Comparison of ENCODE assay signal across 14 cellular contexts in genomic region chr1:204670152-204670927, GRCh38. TPM values are rescaled to one million over a fixed set of nuclear protein-coding genes. Genes with fewer than 3 reads are reported as not detected.
DNase-seq lines count a peak whose midpoint lies in the region; ATAC-seq and TF ChIP-seq lines count a peak whose summit lies in the region.
"Had no signal": no experiment of that assay in that cellular context is flagged by ENCODE, and none has a peak within 500 bp of the region (broad histone marks: within the 10 kb centered on the region; RNA-seq: fewer than 3 reads in every experiment).

No MANE protein-coding gene starts in this region.

- no peak overlapping the region for H3K4ac ChIP-seq in IMR-90 (ENCODE audit: low read depth, low read length)

- ATAC-seq in IMR-90 (ENCODE audit: low read depth) (peak; percentile 53), HG03095 (IDR thresholded peaks at IDR 0.05; ENCODE audit: unreplicated experiment) (no peak), GM18907 (IDR thresholded peaks at IDR 0.05; ENCODE audit: unreplicated experiment) (no peak), HG02870 (IDR thresholded peaks at IDR 0.05; ENCODE audit: unreplicated experiment) (no peak), GM21529 (IDR thresholded peaks at IDR 0.05; ENCODE audit: unreplicated experiment) (no peak)
- ATAC-seq: activated naive CD8-positive, alpha-beta T cell treated with anti-CD3 and anti-CD28 coated beads, Interleukin-2, amount 50 U/mL, for 24 hours; Panc1 had no signal

- H3K18ac ChIP-seq in IMR-90 (ENCODE audit: low read depth, low read length), result no peak overlapping the region

- no peak overlapping the region for H4K91ac ChIP-seq in IMR-90 (ENCODE audit: insufficient read depth, low read depth, low read length)

- H3K9me1 ChIP-seq in IMR-90 (ENCODE audit: insufficient read depth, low read length), result peaks cover 3% of the 10 kb centered on the region; the same call in 1 of the 2 replicates

- in situ Hi-C loops in IMR-90 (cut with MboI; ENCODE audit: low sequenced_read_pairs), result no loop called here

- POLR2A ChIA-PET in IMR-90 (lab: Charles Lee; ENCODE audit: unreplicated experiment), result no interaction called here

- no peak overlapping the region for H4K5ac ChIP-seq in IMR-90 (ENCODE audit: low read depth, low read length)

- BruUV-seq in IMR-90 (replicated peaks; lab: Mats Ljungman, UMichigan), result no TSS peak

- no peak overlapping the region for H2BK15ac ChIP-seq in IMR-90 (ENCODE audit: low read depth, low read length)

- H3K56ac ChIP-seq in IMR-90 (ENCODE audit: extremely low read depth, insufficient read depth, low read length), result no peak overlapping the region

- H2AK5ac ChIP-seq in IMR-90 (ENCODE audit: low read depth, low read length), result no peak overlapping the region

- intact Hi-C loops in IMR-90 (cut with micrococcal nuclease), result no loop called here

- CTCF ChIA-PET in IMR-90 (lab: Yijun Ruan, JAX), result interaction anchor here (0.6 kb wide), 1 partner anchor 194 kb away, joined by 3 read pairs; no protein-coding TSS in a partner anchor

- no peaks in the 10 kb centered on the region for H3K79me1 ChIP-seq in IMR-90 (ENCODE audit: low read depth in 1 of 2, low read length in 2 of 2)

- peak; percentile 43 for DNase-seq in AG08396 (ENCODE audit: low spot score)
- DNase-seq in IMR-90, result peak; percentile 39
- DNase-seq in epithelial cell of esophagus (ENCODE audit: low read depth), result peak; percentile 10
- DNase-seq in non-pigmented ciliary epithelial cell (ENCODE audit: low read depth), result peak; percentile 4
- DNase-seq: activated naive CD8-positive, alpha-beta T cell treated with anti-CD3 and anti-CD28 coated beads, Interleukin-2, amount 50 U/mL, for 24 hours; effector memory CD4-positive, alpha-beta T cell; NCI-H2171; trophoblast cell had no signal

- H2BK20ac ChIP-seq in IMR-90 (ENCODE audit: low read depth, low read length), result no peak overlapping the region

- H4K20me1 ChIP-seq in IMR-90 (ENCODE audit: insufficient read depth, low read length), result no peaks in the 10 kb centered on the region

- H3K9ac ChIP-seq in IMR-90 (ENCODE audit: low read depth, low read length), result no peak overlapping the region

- peak overlapping the region; percentile 10 for H2AFZ ChIP-seq in IMR-90 (replicated peaks; ENCODE audit: low read length, poor library complexity)

- H2BK120ac ChIP-seq in IMR-90 (ENCODE audit: low read depth, low read length), result no peak overlapping the region

- no peak overlapping the region for H2AK9ac ChIP-seq in IMR-90 (replicated peaks; ENCODE audit: low read depth, low read length, poor library complexity)

- WGBS in IMR-90 (ENCODE audit: extremely low coverage in 2 of 2, insufficient read length in 1 of 2), 2 experiments, result 52% methylated on average over 8 of the region's 10 CpGs; no CpG with 5 or more reads in 1 of the 2 experiments

- TF ChIP-seq CTCF in IMR-90 (conservative IDR thresholded peaks at IDR 0.05; ENCODE audit: low read depth, low read length) (no peak), epithelial cell of esophagus (IDR thresholded peaks at IDR 0.05; ENCODE audit: insufficient read depth, low read depth, low read length, missing control alignments) (no peak)

- no peaks in the 10 kb centered on the region for H3K36me3 ChIP-seq in IMR-90 (ENCODE audit: control insufficient read depth, insufficient read depth, low read length)

- TF ChIP-seq RAD21 in IMR-90 (IDR thresholded peaks at IDR 0.05; ENCODE audit: low read length), result no peak

- no peak overlapping the region for H3K4me2 ChIP-seq in IMR-90 (ENCODE audit: low read depth, low read length)

- H3K9me3 ChIP-seq in IMR-90 (ENCODE audit: control insufficient read depth, insufficient read depth, low read length), result no peaks in the 10 kb centered on the region

- no peak overlapping the region for H3K4me3 ChIP-seq in IMR-90 (ENCODE audit: insufficient read depth, low read depth, low read length)
- H3K4me3 ChIP-seq in epithelial cell of esophagus (ENCODE audit: low read length), result no peak overlapping the region

- H3K27ac ChIP-seq in IMR-90 (ENCODE audit: insufficient read depth, low read length), result no peak overlapping the region

- peaks cover 10% of the 10 kb centered on the region for H3K27me3 ChIP-seq in IMR-90 (ENCODE audit: control insufficient read depth, insufficient read depth, low read length)

- dilution Hi-C loops in IMR-90 (cut with HindIII; ENCODE audit: low sequenced_read_pairs, unreplicated experiment), result no loop called here

- no peak overlapping the region for H3K23ac ChIP-seq in IMR-90 (ENCODE audit: low read depth, low read length)

- no peak overlapping the region for H4K8ac ChIP-seq in IMR-90 (ENCODE audit: low read depth in 2 of 2, low read length in 2 of 2)

- no peak for TF ChIP-seq POLR2A in IMR-90 (IDR thresholded peaks at IDR 0.05; ENCODE audit: low read depth, low read length)

- H2BK5ac ChIP-seq in IMR-90 (ENCODE audit: low read depth, low read length, poor library complexity, severe bottlenecking), result no peak overlapping the region

- H3K4me1 ChIP-seq in IMR-90 (ENCODE audit: control insufficient read depth, insufficient read depth, low read length), result no peaks in the 10 kb centered on the region; the same call in 1 of the 2 replicates

- no peak overlapping the region for H3K14ac ChIP-seq in IMR-90 (replicated peaks; ENCODE audit: low read depth, low read length)

TF ChIP-seq in IMR-90, 13 proteins besides CTCF, POLR2A, EP300 and RAD21:
- TF ChIP-seq MXI1 (IDR thresholded peaks at IDR 0.05; ENCODE audit: borderline replicate concordance, low read depth, low read length) (no peak), ELK1 (IDR thresholded peaks at IDR 0.05; ENCODE audit: borderline replicate concordance, low read depth, low read length) (no peak), RFX5 (IDR thresholded peaks at IDR 0.05; ENCODE audit: low read depth, low read length) (no peak), NFE2L2 (IDR thresholded peaks at IDR 0.05; ENCODE audit: low read depth, low read length) (peak; percentile 61; the same call in 1 of the 2 replicates), BHLHE40 (IDR thresholded peaks at IDR 0.05; ENCODE audit: low read depth, low read length) (no peak), RCOR1 (IDR thresholded peaks at IDR 0.05; ENCODE audit: insufficient replicate concordance, low read length) (no peak), CHD1 (IDR thresholded peaks at IDR 0.05; ENCODE audit: low read depth, low read length) (no peak), SMC3 (IDR thresholded peaks at IDR 0.05; ENCODE audit: low read depth, low read length) (no peak), MAFK (IDR thresholded peaks at IDR 0.05; ENCODE audit: low read depth, low read length) (peak; percentile 38), FOS (IDR thresholded peaks at IDR 0.05; ENCODE audit: low read depth, low read length) (no peak)

RNA-seq across cellular contexts. Expression of gene LRRN2, which starts 15.2 kb away (rescaled TPM):
- not detected in 2 replicates for total RNA-seq in IMR-90 (2012; rRNA removed)
- polyA plus RNA-seq in IMR-90 (2012; rRNA removed), result not detected in 2 replicates
- not detected in 2 replicates for polyA plus RNA-seq in IMR-90 (2012; cell fraction: cytosol; rRNA removed)
- not detected in 2 replicates for polyA plus RNA-seq in IMR-90 (2012; cell fraction: nucleus; rRNA removed; ENCODE audit: low replicate concordance)
- polyA plus RNA-seq: CD14-positive monocyte had no signal
